21 cellular contexts compared by ENCODE assay signal in genomic region chr18:23049698-23050373, GRCh38.
DNase-seq lines count a peak whose midpoint lies in the region; ATAC-seq, FAIRE-seq and TF ChIP-seq lines count a peak whose summit lies in the region.
"Had no signal": no experiment of that assay in that cellular context is flagged by ENCODE, and none has a peak within 500 bp of the region (broad histone marks: within the 10 kb centered on the region; RNA-seq: fewer than 3 reads in every experiment).

No MANE protein-coding gene starts in this region.

- H3K9me3 ChIP-seq in DND-41 (ENCODE audit: insufficient read depth, low read length, severe bottlenecking) (no peaks in the 10 kb centered on the region), gastroesophageal sphincter (no peaks in the 10 kb centered on the region)
- H3K9me3 ChIP-seq: A549, gastrocnemius medialis, HAP-1, Peyer's patch, spleen, testis had no signal

- no peaks in the 10 kb centered on the region for H3K79me2 ChIP-seq in DND-41 (ENCODE audit: insufficient read depth, low read length)

- H3K9me3 Mint-ChIP-seq in activated CD4-positive, alpha-beta T cell treated with anti-CD3 and anti-CD28 coated beads, Interleukin-2, amount 10 ng/mL, durations not matched to agents 24 days and 14 days: peaks cover 3% of the 10 kb centered on the region
- no peaks in the 10 kb centered on the region for H3K9me3 Mint-ChIP-seq in T-helper 1 cell treated with Interleukin-12 subunit alpha and Interleukin-12 subunit beta and Interleukin-4 antibody, amounts not matched to agents 30 μg/mL and 1 μg/mL, for 36 hours
- peaks cover 2% of the 10 kb centered on the region for H3K9me3 Mint-ChIP-seq in glutamatergic neuron (ENCODE audit: unreplicated experiment)

- H2AFZ ChIP-seq in DND-41 (ENCODE audit: low read depth, low read length): peak overlapping the region; percentile 59

- H3K4me2 ChIP-seq in DND-41 (ENCODE audit: insufficient read depth, low read length): peak overlapping the region; percentile 23; the same call in 1 of the 2 replicates
- H3K4me2 ChIP-seq: A549 had no signal

- 51 to 79% methylated on average over 2 to 4 of the region's 5 CpGs for WGBS in gastroesophageal sphincter (ENCODE audit: low coverage in 1 of 2), 2 donors

- no peak for TF ChIP-seq EP300 in gastroesophageal sphincter (IDR thresholded peaks at IDR 0.05)

- DNase-seq in activated CD4-positive, alpha-beta T cell treated with anti-CD3 and anti-CD28 coated beads, Interleukin-2, amount 10 ng/mL, durations not matched to agents 24 days and 14 days: peak; percentile 73
- no peak for DNase-seq in activated CD4-positive, alpha-beta T cell treated with anti-CD3 and anti-CD28 coated beads for 1 hour
- DNase-seq in DND-41 (no peak), glutamatergic neuron (peak; percentile 24), NCI-H2029 treated with DMSO at 0.1 percent for 48 hours (lab: John Stamatoyannopoulos, UW) (no peak), GM12892 (ENCODE audit: insufficient read length) (no peak)
- DNase-seq: activated CD4-positive, alpha-beta T cell treated with anti-CD3 and anti-CD28 coated beads for 4 hours; activated T-cell treated with anti-CD3 and anti-CD28 coated beads, Interleukin-2, amount 50 U/mL, for 48 hours; C1 segment of cervical spinal cord; gastrocnemius medialis; NCI-H1694; NCI-H2227 treated with DMSO at 0.1 percent for 48 hours; nephron progenitor cell; Peyer's patch; spleen; testis had no signal

- peak overlapping the region; percentile 22 for H3K27ac Mint-ChIP-seq in activated CD4-positive, alpha-beta T cell treated with anti-CD3 and anti-CD28 coated beads, Interleukin-2, amount 10 ng/mL, durations not matched to agents 24 days and 14 days
- H3K27ac Mint-ChIP-seq in T-helper 1 cell treated with Interleukin-12 subunit alpha and Interleukin-12 subunit beta and Interleukin-4 antibody, amounts not matched to agents 30 μg/mL and 1 μg/mL, for 36 hours: peak overlapping the region; percentile 29
- H3K27ac Mint-ChIP-seq in glutamatergic neuron (ENCODE audit: unreplicated experiment): no peak overlapping the region
- H3K27ac Mint-ChIP-seq: nephron progenitor cell had no signal

- H3K4me1 ChIP-seq in DND-41 (ENCODE audit: insufficient read depth, low read length) (peaks cover 11% of the 10 kb centered on the region), gastroesophageal sphincter (peaks cover 0 to 12% (median 8%) of the 10 kb centered on the region in 3 donors)
- H3K4me1 ChIP-seq: A549, gastrocnemius medialis, HAP-1 had no signal

- H4K20me1 ChIP-seq in DND-41 (ENCODE audit: insufficient read depth, low read length): no peaks in the 10 kb centered on the region

- H3K36me3 Mint-ChIP-seq in activated CD4-positive, alpha-beta T cell treated with anti-CD3 and anti-CD28 coated beads, Interleukin-2, amount 10 ng/mL, durations not matched to agents 24 days and 14 days (ENCODE audit: low read depth): peaks cover 2% of the 10 kb centered on the region
- no peaks in the 10 kb centered on the region for H3K36me3 Mint-ChIP-seq in T-helper 1 cell treated with Interleukin-12 subunit alpha and Interleukin-12 subunit beta and Interleukin-4 antibody, amounts not matched to agents 30 μg/mL and 1 μg/mL, for 36 hours (ENCODE audit: low read depth)
- no peaks in the 10 kb centered on the region for H3K36me3 Mint-ChIP-seq in glutamatergic neuron (ENCODE audit: unreplicated experiment)

- TF ChIP-seq POLR2A in GM12892 (IDR thresholded peaks at IDR 0.05; ENCODE audit: low read depth, low read length) (no peak), gastroesophageal sphincter (IDR thresholded peaks at IDR 0.05) (no peak)

- no peak overlapping the region for H3K4me3 ChIP-seq in DND-41 (ENCODE audit: low read depth in 1 of 2, low read length in 2 of 2)
- no peak overlapping the region for H3K4me3 ChIP-seq in gastroesophageal sphincter
- H3K4me3 ChIP-seq: A549, gastrocnemius medialis, HAP-1, Peyer's patch, spleen, testis had no signal

- no peak for FAIRE-seq in GM12892 (lab: Jason Lieb, UNC)
- FAIRE-seq: A549, GM12891 had no signal

- H3K36me3 ChIP-seq in DND-41 (ENCODE audit: insufficient read depth, low read length) (no peaks in the 10 kb centered on the region), gastroesophageal sphincter (no peaks in the 10 kb centered on the region)
- H3K36me3 ChIP-seq: gastrocnemius medialis, HAP-1, Peyer's patch, spleen had no signal

- no peaks in the 10 kb centered on the region for H3K27me3 ChIP-seq in DND-41 (ENCODE audit: insufficient read depth, low read length, poor library complexity)
- no peaks in the 10 kb centered on the region for H3K27me3 ChIP-seq in gastroesophageal sphincter
- H3K27me3 ChIP-seq: gastrocnemius medialis, Peyer's patch, testis had no signal

- H3K27ac ChIP-seq in DND-41 (ENCODE audit: low read length): peak overlapping the region; percentile 59
- H3K27ac ChIP-seq in gastroesophageal sphincter: no peak overlapping the region
- H3K27ac ChIP-seq: A549, gastrocnemius medialis, spleen, testis had no signal

- peaks cover 12% of the 10 kb centered on the region for H3K4me1 Mint-ChIP-seq in activated CD4-positive, alpha-beta T cell treated with anti-CD3 and anti-CD28 coated beads, Interleukin-2, amount 10 ng/mL, durations not matched to agents 24 days and 14 days
- H3K4me1 Mint-ChIP-seq in T-helper 1 cell treated with Interleukin-12 subunit alpha and Interleukin-12 subunit beta and Interleukin-4 antibody, amounts not matched to agents 30 μg/mL and 1 μg/mL, for 36 hours (ENCODE audit: low read depth): peaks cover 14% of the 10 kb centered on the region
- H3K4me1 Mint-ChIP-seq in glutamatergic neuron (ENCODE audit: low read depth, unreplicated experiment): peaks cover 11% of the 10 kb centered on the region

- H3K9ac ChIP-seq in DND-41 (ENCODE audit: low read depth, low read length): no peak overlapping the region

- ATAC-seq in DND-41 (ENCODE audit: insufficient read depth, low read depth) (peak; percentile 77), gastroesophageal sphincter (no peak)
- ATAC-seq: A549, gastrocnemius medialis had no signal

- TF ChIP-seq CTCF in DND-41 (IDR thresholded peaks at IDR 0.05; ENCODE audit: borderline replicate concordance, extremely low read depth, low read length, poor library complexity, severe bottlenecking): no peak
- no peak for TF ChIP-seq CTCF in glutamatergic neuron (IDR thresholded peaks at IDR 0.05; ENCODE audit: partially characterized antibody, unreplicated experiment)
- TF ChIP-seq CTCF in gastroesophageal sphincter (IDR thresholded peaks at IDR 0.05): no peak

- peaks cover 9% of the 10 kb centered on the region for H3K27me3 Mint-ChIP-seq in activated CD4-positive, alpha-beta T cell treated with anti-CD3 and anti-CD28 coated beads, Interleukin-2, amount 10 ng/mL, durations not matched to agents 24 days and 14 days
- peaks cover 21% of the 10 kb centered on the region for H3K27me3 Mint-ChIP-seq in T-helper 1 cell treated with Interleukin-12 subunit alpha and Interleukin-12 subunit beta and Interleukin-4 antibody, amounts not matched to agents 30 μg/mL and 1 μg/mL, for 36 hours (ENCODE audit: low read depth)
- H3K27me3 Mint-ChIP-seq in glutamatergic neuron (ENCODE audit: unreplicated experiment): peaks cover 6% of the 10 kb centered on the region

- intact Hi-C loops in activated CD4-positive, alpha-beta T cell treated with anti-CD3 and anti-CD28 coated beads, Interleukin-2, amount 10 ng/mL, durations not matched to agents 24 days and 14 days (cut with micrococcal nuclease): no loop called here

- H3K4me3 Mint-ChIP-seq in activated CD4-positive, alpha-beta T cell treated with anti-CD3 and anti-CD28 coated beads, Interleukin-2, amount 10 ng/mL, durations not matched to agents 24 days and 14 days: peak overlapping the region; percentile 11
- H3K4me3 Mint-ChIP-seq in T-helper 1 cell treated with Interleukin-12 subunit alpha and Interleukin-12 subunit beta and Interleukin-4 antibody, amounts not matched to agents 30 μg/mL and 1 μg/mL, for 36 hours: no peak overlapping the region
- H3K4me3 Mint-ChIP-seq in glutamatergic neuron (ENCODE audit: unreplicated experiment): no peak overlapping the region
- H3K4me3 Mint-ChIP-seq: nephron progenitor cell had no signal

Comparison
In these comparisons a context has a peak if more than half of its experiments do, and no peak if none do; other contexts are left out.
1. DNase-seq: peak in activated CD4-positive, alpha-beta T cell treated with anti-CD3 and anti-CD28 coated beads, Interleukin-2, amount 10 ng/mL, durations not matched to agents 24 days and 14 days (single experiment) and glutamatergic neuron (single experiment); none in activated CD4-positive, alpha-beta T cell treated with anti-CD3 and anti-CD28 coated beads for 1 hour (single experiment), DND-41 (single experiment), NCI-H2029 treated with DMSO at 0.1 percent for 48 hours (single experiment) and GM12892 (single experiment).